Comparison of ENCODE assay signal across 8 cellular contexts in genomic region chr17:40322417-40323315, GRCh38. TPM values are rescaled to one million over a fixed set of nuclear protein-coding genes. Genes with fewer than 3 reads are reported as not detected.
DNase-seq lines count a peak whose midpoint lies in the region; ATAC-seq and TF ChIP-seq lines count a peak whose summit lies in the region.

No MANE protein-coding gene starts in this region.

- peak overlapping the region; percentile 14 for H3K9ac ChIP-seq in SK-N-MC (ENCODE audit: insufficient read length)

- CTCF ChIA-PET in activated naive CD4-positive, alpha-beta T cell treated with anti-CD3 and anti-CD28 coated beads for 36 hours (lab: Charles Lee): interaction anchor here (0.6 to 1.5 kb wide), 3 partner anchors 9 to 34 kb away, joined by 3 to 4 read pairs (median 4); partner anchors contain the start of gene CDC6

- intact Hi-C loops in activated naive CD4-positive, alpha-beta T cell treated with anti-CD3 and anti-CD28 coated beads for 36 hours (cut with micrococcal nuclease): loop anchor here (1.0 to 10.0 kb wide), 4 partner anchors 19 to 1342 kb away; no protein-coding TSS in a partner anchor
- intact Hi-C loops in Right ventricle myocardium inferior (cut with DNase I): loop anchor here (2.0 kb wide), 1 partner anchor 22 kb away; no protein-coding TSS in a partner anchor
- intact Hi-C loops in aorta (cut with DNase I): loop anchor here in 1 of 2 donors (5.0 kb wide), 1 partner anchor 210 kb away; no protein-coding TSS in a partner anchor

- H3K9me3 ChIP-seq in SK-N-MC (ENCODE audit: low read depth, low read length): no peaks in the 10 kb centered on the region
- no peaks in the 10 kb centered on the region for H3K9me3 ChIP-seq in aorta (ENCODE audit: control insufficient read depth, low read length)

- H3K36me3 ChIP-seq in SK-N-MC (ENCODE audit: insufficient read depth, low read length) (no peaks in the 10 kb centered on the region; the same call in 1 of the 2 replicates), aorta (ENCODE audit: control insufficient read depth in 1 of 2, insufficient read depth in 2 of 2, low read length in 1 of 2) (no peaks in the 10 kb centered on the region)

- peak overlapping the region; percentile 93 for H3K27ac Mint-ChIP-seq in activated naive CD4-positive, alpha-beta T cell treated with anti-CD3 and anti-CD28 coated beads for 36 hours

- no peaks in the 10 kb centered on the region for H3K9me3 Mint-ChIP-seq in activated naive CD4-positive, alpha-beta T cell treated with anti-CD3 and anti-CD28 coated beads for 36 hours

- ATAC-seq in HG03159 (IDR thresholded peaks at IDR 0.05; ENCODE audit: unreplicated experiment) (peak; percentile 34), Right ventricle myocardium inferior (peak; percentile 18), aorta (ENCODE audit: low FRiP score) (peak; percentile 55)

- peaks cover 0 to 5% of the 10 kb centered on the region in 2 donors for H3K4me1 ChIP-seq in aorta (ENCODE audit: control insufficient read depth in 1 of 2, insufficient read depth in 2 of 2, low read length in 2 of 2)

- WGBS in aorta, 2 donors: 2 to 3% methylated on average over 16 of the region's 16 CpGs

- H3K4me3 Mint-ChIP-seq in activated naive CD4-positive, alpha-beta T cell treated with anti-CD3 and anti-CD28 coated beads for 36 hours: peak overlapping the region; percentile 85

- H3K27me3 ChIP-seq in aorta (ENCODE audit: control insufficient read depth in 1 of 2, insufficient read depth in 2 of 2, low read length in 1 of 2): no peaks in the 10 kb centered on the region

- H3K4me3 ChIP-seq in SK-N-MC (peak overlapping the region; percentile 96), retinal pigment epithelial cell (ENCODE audit: low read length) (peak overlapping the region; percentile 87), aorta (ENCODE audit: low read length in 2 of 2) (no peak overlapping the region)

- H3K36me3 Mint-ChIP-seq in activated naive CD4-positive, alpha-beta T cell treated with anti-CD3 and anti-CD28 coated beads for 36 hours (ENCODE audit: low read depth): no peaks in the 10 kb centered on the region

- no peaks in the 10 kb centered on the region for H3K27me3 Mint-ChIP-seq in activated naive CD4-positive, alpha-beta T cell treated with anti-CD3 and anti-CD28 coated beads for 36 hours (ENCODE audit: low read depth)

- TF ChIP-seq CTCF in retinal pigment epithelial cell (conservative IDR thresholded peaks at IDR 0.05; ENCODE audit: low read depth, low read length): no peak

- peaks cover 84% of the 10 kb centered on the region for H3K4me1 Mint-ChIP-seq in activated naive CD4-positive, alpha-beta T cell treated with anti-CD3 and anti-CD28 coated beads for 36 hours (ENCODE audit: low read depth)

- H3K27ac ChIP-seq in SK-N-MC (peak overlapping the region; percentile 78), aorta (ENCODE audit: low read depth in 1 of 2, low read length in 2 of 2) (peak overlapping the region; percentile 24 to 85)

- DNase-seq in NCI-H748 (lab: John Stamatoyannopoulos, UW; ENCODE audit: unreplicated experiment): peak; percentile 61
- DNase-seq in NCI-H748 treated with DMSO at 0.1 percent for 48 hours (lab: John Stamatoyannopoulos, UW): no peak
- DNase-seq in SK-N-MC (ENCODE audit: low read depth, low spot score): peak; percentile 72
- DNase-seq in activated naive CD4-positive, alpha-beta T cell treated with anti-CD3 and anti-CD28 coated beads for 36 hours: peak; percentile 90
- peak; percentile 87 for DNase-seq in Right ventricle myocardium inferior (ENCODE audit: missing footprints)
- no peak for DNase-seq in retinal pigment epithelial cell (ENCODE audit: low read depth)
- peak; percentile 92 to 93 for DNase-seq in aorta

RNA-seq across cellular contexts. Expression of gene RARA, which starts 13.7 kb away (rescaled TPM):
- 10 to 100 TPM; 16.9 to 18.5 TPM for total RNA-seq in activated naive CD4-positive, alpha-beta T cell treated with anti-CD3 and anti-CD28 coated beads for 36 hours
- 17.9 TPM for total RNA-seq in Right ventricle myocardium inferior
- total RNA-seq in aorta: 10 to 100 TPM; 52.7 to 88.3 TPM
- polyA plus RNA-seq in aorta: 10 to 100 TPM; 10.6 to 25.6 TPM

RNA-seq across cellular contexts. Expression of gene CDC6, which starts 35.0 kb away (rescaled TPM):
- 10 to 100 TPM; 86.5 to 90.4 TPM for total RNA-seq in activated naive CD4-positive, alpha-beta T cell treated with anti-CD3 and anti-CD28 coated beads for 36 hours
- 1.9 TPM for total RNA-seq in Right ventricle myocardium inferior
- 1 to 10 TPM; 1.7 to 2.5 TPM for total RNA-seq in aorta
- 1 to 10 TPM in 1 of 2 donors, under 1 TPM in 1; 0.38 to 1.6 TPM for polyA plus RNA-seq in aorta

RNA-seq across cellular contexts. Expression of gene GJD3, which starts 41.9 kb away (rescaled TPM):
- total RNA-seq in activated naive CD4-positive, alpha-beta T cell treated with anti-CD3 and anti-CD28 coated beads for 36 hours: not detected
- total RNA-seq in Right ventricle myocardium inferior (0.92 TPM), aorta (1 to 10 TPM; 1.8 to 2.2 TPM)
- polyA plus RNA-seq in aorta: not detected

Comparison
In these comparisons a context has a peak if more than half of its experiments do, and no peak if none do; other contexts are left out.
1. DNase-seq: peak in NCI-H748 (single experiment), SK-N-MC (single experiment), activated naive CD4-positive, alpha-beta T cell treated with anti-CD3 and anti-CD28 coated beads for 36 hours (single experiment), Right ventricle myocardium inferior (single experiment) and aorta (2 of 2); none in NCI-H748 treated with DMSO at 0.1 percent for 48 hours (single experiment) and retinal pigment epithelial cell (single experiment).
2. H3K4me3 ChIP-seq: peak in SK-N-MC (single experiment) and retinal pigment epithelial cell (single experiment); none in aorta (0 of 2).
3. RNA of gene CDC6, which starts 35.0 kb away (total RNA-seq): 86.5 to 90.4 TPM in activated naive CD4-positive, alpha-beta T cell treated with anti-CD3 and anti-CD28 coated beads for 36 hours; 1.7 to 2.5 TPM in aorta and 1.9 TPM in Right ventricle myocardium inferior (single experiment); every median in the first group is over 10 times any median in the second.
4. Peak in every context shown above with its lines, with median percentiles within 50 percentile points of each other: ATAC-seq.